10 cellular contexts compared by ENCODE assay signal in the genomic region with DNA sequence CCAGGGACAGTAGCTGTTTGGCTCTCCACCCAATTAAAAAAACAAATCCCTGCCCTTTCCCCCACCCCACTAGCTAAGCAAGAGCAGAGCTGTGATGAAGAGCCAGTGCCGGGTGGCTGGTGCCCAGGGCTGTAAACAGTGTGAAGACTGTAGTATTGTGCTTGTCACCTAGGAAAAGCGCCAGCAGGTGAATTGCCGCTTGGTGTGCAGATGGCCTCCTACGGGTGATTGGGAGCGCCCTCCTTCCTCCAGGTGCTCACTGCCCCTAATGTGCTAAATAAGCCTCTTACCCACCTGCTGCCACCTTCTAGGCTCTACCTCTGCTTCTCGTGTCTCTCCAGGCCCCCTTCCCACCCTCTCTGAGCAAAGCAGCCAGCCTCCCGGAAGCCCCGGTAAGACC. TPM values are rescaled to one million over a fixed set of nuclear protein-coding genes. Genes with fewer than 3 reads are reported as not detected.
DNase-seq lines count a peak whose midpoint lies in the region; ATAC-seq, FAIRE-seq and TF ChIP-seq lines count a peak whose summit lies in the region.
"Had no signal": no experiment of that assay in that cellular context is flagged by ENCODE, and none has a peak within 500 bp of the region (broad histone marks: within the 10 kb centered on the region; RNA-seq: fewer than 3 reads in every experiment).

No MANE protein-coding gene starts in this region.

- H3K27me3 Mint-ChIP-seq in activated CD4-positive, alpha-beta T cell treated with anti-CD3 and anti-CD28 coated beads, Interleukin-2, amount 10 ng/mL, durations not matched to agents 24 days and 14 days = no peaks in the 10 kb centered on the region

- no peak overlapping the region for H3K9ac ChIP-seq in kidney (ENCODE audit: low read length in 2 of 2)

- H3K36me3 ChIP-seq in PC-9 (ENCODE audit: low read depth) (peaks cover 33% of the 10 kb centered on the region), kidney (ENCODE audit: control insufficient read depth in 1 of 2, insufficient read depth in 2 of 2, low read length in 2 of 2) (peaks cover 15 to 33% of the 10 kb centered on the region in 2 donors), testis (ENCODE audit: low read depth, missing control alignments) (no peaks in the 10 kb centered on the region)

- H3K4me1 ChIP-seq in PC-9 (replicated peaks; ENCODE audit: insufficient read depth) (peaks cover 22% of the 10 kb centered on the region), kidney (ENCODE audit: control insufficient read depth in 1 of 2, insufficient read depth in 1 of 2, low read depth in 1 of 2, low read length in 2 of 2) (no peaks in the 10 kb centered on the region), testis (peaks cover 23% of the 10 kb centered on the region)

- peaks cover 32% of the 10 kb centered on the region for H3F3A ChIP-seq in PC-9 (ENCODE audit: insufficient read depth, low read depth)

- CTCF ChIA-PET in PC-9 (lab: Charles Lee) = interaction anchor here (0.9 to 1.3 kb wide), 2 partner anchors 42 to 84 kb away, joined by 3 read pairs; no protein-coding TSS in a partner anchor

- peaks cover 43% of the 10 kb centered on the region for H4K20me1 ChIP-seq in PC-9 (ENCODE audit: insufficient read depth)

- no peak overlapping the region for H3K4me3 ChIP-seq in PC-9
- no peak overlapping the region for H3K4me3 ChIP-seq in kidney (ENCODE audit: low read length in 2 of 2)
- H3K4me3 ChIP-seq in testis = no peak overlapping the region
- H3K4me3 ChIP-seq: BLaER1 treated with 17β-estradiol and CSF1 and Interleukin-3, amounts not matched to agents 10 nM and 100 nM had no signal

- BruUV-seq in PC-9 (replicated peaks; lab: Mats Ljungman, UMichigan) = no TSS peak

- peaks cover 42% of the 10 kb centered on the region for H3K36me3 Mint-ChIP-seq in activated CD4-positive, alpha-beta T cell treated with anti-CD3 and anti-CD28 coated beads, Interleukin-2, amount 10 ng/mL, durations not matched to agents 24 days and 14 days (ENCODE audit: low read depth)

- FAIRE-seq in kidney (lab: Jason Lieb, UNC) = no peak

- H3K9me2 ChIP-seq in PC-9 (ENCODE audit: insufficient read depth) = no peaks in the 10 kb centered on the region

- peak overlapping the region; percentile 41 for H3K27ac Mint-ChIP-seq in activated CD4-positive, alpha-beta T cell treated with anti-CD3 and anti-CD28 coated beads, Interleukin-2, amount 10 ng/mL, durations not matched to agents 24 days and 14 days

- H3K4me2 ChIP-seq in PC-9 = 0 out of 2 replicates have a peak overlapping the region, but pooled peaks have one; percentile 3
- H3K4me2 ChIP-seq: BLaER1 treated with 17β-estradiol and CSF1 and Interleukin-3, amounts not matched to agents 10 nM and 100 nM had no signal

- POLR2A ChIA-PET in PC-9 (lab: Charles Lee; ENCODE audit: unreplicated experiment) = interaction anchor here (0.6 kb wide), 2 partner anchors 111 to 847 kb away, joined by 4 to 7 read pairs; partner anchors contain the start of genes KBTBD4 and NDUFS3

- H3K27ac ChIP-seq in PC-9 (no peak overlapping the region), kidney (ENCODE audit: low read depth in 2 of 2, low read length in 2 of 2) (no peak overlapping the region), testis (peak overlapping the region; percentile 42 to 64)

- no peak overlapping the region for H3K4me3 Mint-ChIP-seq in activated CD4-positive, alpha-beta T cell treated with anti-CD3 and anti-CD28 coated beads, Interleukin-2, amount 10 ng/mL, durations not matched to agents 24 days and 14 days

- H2AFZ ChIP-seq in PC-9 = no peak overlapping the region

- DNase-seq in activated CD4-positive, alpha-beta T cell treated with anti-CD3 and anti-CD28 coated beads, Interleukin-2, amount 10 ng/mL, durations not matched to agents 24 days and 14 days = no peak
- DNase-seq in activated CD4-positive, alpha-beta T cell treated with anti-CD3 and anti-CD28 coated beads for 1 hour = no peak
- DNase-seq in PC-9 = peak; percentile 43 to 48
- peak; percentile 39 for DNase-seq in kidney
- DNase-seq in testis = no peak
- DNase-seq in kidney tubule cell (ENCODE audit: low spot score) = no peak
- DNase-seq: MV-4-11 had no signal

- peaks cover 5% of the 10 kb centered on the region for H3K4me1 Mint-ChIP-seq in activated CD4-positive, alpha-beta T cell treated with anti-CD3 and anti-CD28 coated beads, Interleukin-2, amount 10 ng/mL, durations not matched to agents 24 days and 14 days

- H3K27me3 ChIP-seq in PC-9 (ENCODE audit: insufficient read depth, low read depth) (no peaks in the 10 kb centered on the region), testis (no peaks in the 10 kb centered on the region)
- H3K27me3 ChIP-seq: BLaER1 treated with 17β-estradiol and CSF1 and Interleukin-3, amounts not matched to agents 10 nM and 100 nM had no signal

- H3K9me3 ChIP-seq in PC-9 (ENCODE audit: insufficient read depth, low read depth) = no peaks in the 10 kb centered on the region
- H3K9me3 ChIP-seq in kidney (ENCODE audit: control insufficient read depth in 1 of 2, low read length in 2 of 2) = no peaks in the 10 kb centered on the region
- no peaks in the 10 kb centered on the region for H3K9me3 ChIP-seq in testis
- H3K9me3 ChIP-seq: BLaER1 treated with 17β-estradiol and CSF1 and Interleukin-3, amounts not matched to agents 10 nM and 100 nM had no signal

- TF ChIP-seq CTCF in PC-9 (conservative IDR thresholded peaks at IDR 0.05) = no peak
- TF ChIP-seq CTCF in kidney (IDR thresholded peaks at IDR 0.05; ENCODE audit: borderline replicate concordance, extremely low read depth, insufficient read depth) = no peak
- TF ChIP-seq CTCF in testis (IDR thresholded peaks at IDR 0.05) = no peak

- no peak for ATAC-seq in GM21423 (IDR thresholded peaks at IDR 0.05; ENCODE audit: unreplicated experiment)
- ATAC-seq in HG03045 (IDR thresholded peaks at IDR 0.05; ENCODE audit: unreplicated experiment) = no peak

- 78 to 87% methylated on average over 8 of the region's 8 CpGs for whole genome bisulfite sequencing in testis, 2 donors

- intact Hi-C loops in activated CD4-positive, alpha-beta T cell treated with anti-CD3 and anti-CD28 coated beads, Interleukin-2, amount 10 ng/mL, durations not matched to agents 24 days and 14 days (cut with micrococcal nuclease) = no loop called here
- intact Hi-C loops in PC-9 (cut with micrococcal nuclease; ENCODE audit: unreplicated experiment) = loop anchor here (5.0 kb wide), 1 partner anchor 85 kb away; the partner anchor contains the start of gene CELF1
- intact Hi-C loops in kidney (cut with DNase I) = no loop called here
- intact Hi-C loops in testis (cut with DNase I; ENCODE audit: low total_unique reads) = no loop called here

- no peaks in the 10 kb centered on the region for H3K9me3 Mint-ChIP-seq in activated CD4-positive, alpha-beta T cell treated with anti-CD3 and anti-CD28 coated beads, Interleukin-2, amount 10 ng/mL, durations not matched to agents 24 days and 14 days

- H3K79me2 ChIP-seq in PC-9 (ENCODE audit: low read depth) = peaks cover 4% of the 10 kb centered on the region; the same call in 1 of the 2 replicates

- no peak for TF ChIP-seq POLR2A in testis (IDR thresholded peaks at IDR 0.05)

RNA-seq across cellular contexts. Expression of gene RAPSN, which starts 18.4 kb away (rescaled TPM):
- total RNA-seq in activated CD4-positive, alpha-beta T cell treated with anti-CD3 and anti-CD28 coated beads, Interleukin-2, amount 10 ng/mL, durations not matched to agents 24 days and 14 days = 0.42 and 1.0 TPM in 2 replicates
- 5.4 and 7.3 TPM in 2 replicates for total RNA-seq in PC-9 (2021)
- 0.41 TPM for total RNA-seq in kidney
- polyA plus RNA-seq in kidney (ENCODE audit: insufficient read depth, low read depth, low replicate concordance) = 0.28 TPM
- total RNA-seq in testis = under 1 TPM; 0.19 to 0.63 TPM
- 0.65 TPM for polyA plus RNA-seq in testis (ENCODE audit: insufficient read depth, low read depth, low replicate concordance)

RNA-seq across cellular contexts. Expression of gene PSMC3, which starts 41.1 kb away (rescaled TPM):
- total RNA-seq in activated CD4-positive, alpha-beta T cell treated with anti-CD3 and anti-CD28 coated beads, Interleukin-2, amount 10 ng/mL, durations not matched to agents 24 days and 14 days = 230 and 234 TPM in 2 replicates
- total RNA-seq in PC-9 (2021) (160 and 222 TPM in 2 replicates), kidney (103 TPM), testis (100 to 1,000 TPM in 1 of 2 donors, 10 to 100 TPM in 1; 98.1 to 108 TPM)
- polyA plus RNA-seq in kidney (ENCODE audit: insufficient read depth, low read depth, low replicate concordance) (171 TPM), testis (ENCODE audit: insufficient read depth, low read depth, low replicate concordance) (228 TPM)

RNA-seq across cellular contexts. Expression of gene SLC39A13, which starts 59.0 kb away (rescaled TPM):
- total RNA-seq in activated CD4-positive, alpha-beta T cell treated with anti-CD3 and anti-CD28 coated beads, Interleukin-2, amount 10 ng/mL, durations not matched to agents 24 days and 14 days = 13.2 and 13.3 TPM in 2 replicates
- 28.8 and 32.3 TPM in 2 replicates for total RNA-seq in PC-9 (2021)
- total RNA-seq in kidney = 80.6 TPM
- 93.2 TPM for polyA plus RNA-seq in kidney (ENCODE audit: insufficient read depth, low read depth, low replicate concordance)
- 10 to 100 TPM; 95.1 to 98.1 TPM for total RNA-seq in testis
- polyA plus RNA-seq in testis (ENCODE audit: insufficient read depth, low read depth, low replicate concordance) = 99.2 TPM

Comparison
In these comparisons a context has a peak if more than half of its experiments do, and no peak if none do; other contexts are left out.
1. DNase-seq: peak in PC-9 (2 of 2) and kidney (single experiment); none in activated CD4-positive, alpha-beta T cell treated with anti-CD3 and anti-CD28 coated beads, Interleukin-2, amount 10 ng/mL, durations not matched to agents 24 days and 14 days (single experiment), activated CD4-positive, alpha-beta T cell treated with anti-CD3 and anti-CD28 coated beads for 1 hour (single experiment), testis (single experiment) and kidney tubule cell (single experiment).
2. H3K27ac ChIP-seq: peak in testis (2 of 2); none in PC-9 (single experiment) and kidney (0 of 2).